Comparison of ENCODE assay signal across 18 cellular contexts in genomic region chr11:64757549-64758329, GRCh38. TPM values are rescaled to one million over a fixed set of nuclear protein-coding genes. Genes with fewer than 3 reads are reported as not detected.
DNase-seq lines count a peak whose midpoint lies in the region; ATAC-seq and TF ChIP-seq lines count a peak whose summit lies in the region.
"Had no signal": no experiment of that assay in that cellular context is flagged by ENCODE, and none has a peak within 500 bp of the region (broad histone marks: within the 10 kb centered on the region; RNA-seq: fewer than 3 reads in every experiment).

No MANE protein-coding gene starts in this region.

- H3K4me3 ChIP-seq in psoas muscle (peak overlapping the region; percentile 74), foreskin fibroblast (ENCODE audit: low read depth in 1 of 2, low read length in 2 of 2) (no peak overlapping the region)
- H3K4me3 ChIP-seq: left lung, smooth muscle cell had no signal

- intact Hi-C loops in psoas muscle (cut with DNase I): no loop called here

- peaks cover 78% of the 10 kb centered on the region for H3K4me1 ChIP-seq in psoas muscle

- peaks cover 0 to 59% of the 10 kb centered on the region in 2 donors for H3K36me3 ChIP-seq in psoas muscle (ENCODE audit: insufficient read depth in 1 of 2, low read depth in 1 of 2)

- peak overlapping the region in 2 of 3 donors; percentile 63 to 72 for H3K27ac Mint-ChIP-seq in IgD-negative memory B cell
- no peak overlapping the region for H3K27ac Mint-ChIP-seq in glutamatergic neuron (ENCODE audit: unreplicated experiment)

- no peak for ATAC-seq in psoas muscle
- ATAC-seq: left lung had no signal

- peaks cover 3% of the 10 kb centered on the region for H3K27me3 Mint-ChIP-seq in IgD-negative memory B cell
- peaks cover 10% of the 10 kb centered on the region for H3K27me3 Mint-ChIP-seq in glutamatergic neuron (ENCODE audit: unreplicated experiment)

- H3K27ac ChIP-seq in psoas muscle: peak overlapping the region; percentile 85
- H3K27ac ChIP-seq: C4-2B, left lung, parathyroid adenoma had no signal

- H3K36me3 Mint-ChIP-seq in IgD-negative memory B cell (peaks cover 2% of the 10 kb centered on the region), glutamatergic neuron (ENCODE audit: unreplicated experiment) (no peaks in the 10 kb centered on the region)

- 43 to 65% (median 50%) methylated on average over 19 of the region's 19 CpGs for WGBS in psoas muscle, 3 donors

- no peaks in the 10 kb centered on the region for H3K27me3 ChIP-seq in psoas muscle (ENCODE audit: insufficient read depth in 3 of 3, low read length in 2 of 3)
- H3K27me3 ChIP-seq: left lung had no signal

- TF ChIP-seq CTCF in glutamatergic neuron (IDR thresholded peaks at IDR 0.05; ENCODE audit: partially characterized antibody, unreplicated experiment): no peak
- no peak for TF ChIP-seq CTCF in psoas muscle (IDR thresholded peaks at IDR 0.05)
- TF ChIP-seq CTCF in foreskin fibroblast (IDR thresholded peaks at IDR 0.05; ENCODE audit: low read depth, low read length): no peak

- H3K9me3 ChIP-seq in psoas muscle: no peaks in the 10 kb centered on the region
- H3K9me3 ChIP-seq: left lung had no signal

- H3K4me3 Mint-ChIP-seq in IgD-negative memory B cell (peak overlapping the region in 2 of 4 donors; percentile 55 to 60), glutamatergic neuron (ENCODE audit: unreplicated experiment) (peak overlapping the region; percentile 34)

- peak; percentile 23 for DNase-seq in activated CD4-positive, CD25-positive, alpha-beta regulatory T cell treated with anti-CD3 and anti-CD28 coated beads, Interleukin-2, amount 50 U/mL, for 72 hours
- DNase-seq in activated CD4-positive, CD25-positive, alpha-beta regulatory T cell (lab: John Stamatoyannopoulos, UW): no peak
- DNase-seq in glutamatergic neuron: no peak
- DNase-seq in psoas muscle: peak in 1 of 2 donors; percentile 50
- DNase-seq in NCI-H2081 (lab: John Stamatoyannopoulos, UW): no peak
- no peak for DNase-seq in foreskin fibroblast
- no peak for DNase-seq in COR-L47 (lab: John Stamatoyannopoulos, UW)
- DNase-seq: activated CD4-positive, alpha-beta T cell treated with anti-CD3 and anti-CD28 coated beads, Interleukin-2, amount 50 U/mL, for 4 hours; amygdala; NCI-H1436; NCI-H2171 treated with DMSO at 0.1 percent for 48 hours; stimulated activated naive CD4-positive, alpha-beta T cell had no signal

- no peaks in the 10 kb centered on the region for H3K9me3 Mint-ChIP-seq in IgD-negative memory B cell
- peaks cover 6% of the 10 kb centered on the region for H3K9me3 Mint-ChIP-seq in glutamatergic neuron (ENCODE audit: unreplicated experiment)

- H3K4me1 Mint-ChIP-seq in IgD-negative memory B cell (peaks cover 14 to 30% (median 17%) of the 10 kb centered on the region in 3 donors), glutamatergic neuron (ENCODE audit: low read depth, unreplicated experiment) (peaks cover 10% of the 10 kb centered on the region)

RNA-seq across cellular contexts. Expression of gene PYGM, which starts 2.0 kb away (rescaled TPM):
- 2.0 TPM for polyA plus RNA-seq in IgD-negative memory B cell
- total RNA-seq in glutamatergic neuron (ENCODE audit: unreplicated experiment): 5.5 TPM
- total RNA-seq in psoas muscle: 1,000 to 10,000 TPM; 1,536 to 2,203 (median 1,794) TPM
- polyA plus RNA-seq in psoas muscle: 1,000 to 10,000 TPM in 2 of 3 donors, 100 to 1,000 TPM in 1; 511 to 1,840 (median 1,729) TPM

RNA-seq across cellular contexts. Expression of gene RASGRP2, which starts 13.8 kb away (rescaled TPM):
- polyA plus RNA-seq in IgD-negative memory B cell (350 TPM), psoas muscle (10 to 100 TPM in 1 of 3 donors, 1 to 10 TPM in 2; 6.5 to 14.7 (median 9.1) TPM)
- total RNA-seq in glutamatergic neuron (ENCODE audit: unreplicated experiment) (2.9 TPM), psoas muscle (1 to 10 TPM; 2.6 to 8.6 (median 6.0) TPM)
- total RNA-seq: HT-29 had no signal

RNA-seq across cellular contexts. Expression of gene SF1, which starts 20.6 kb away (rescaled TPM):
- polyA plus RNA-seq in IgD-negative memory B cell (170 TPM), psoas muscle (10 to 100 TPM; 56.2 to 89.6 (median 65.4) TPM)
- total RNA-seq in glutamatergic neuron (ENCODE audit: unreplicated experiment) (415 TPM), psoas muscle (100 to 1,000 TPM; 150 to 210 (median 184) TPM)

RNA-seq across cellular contexts. Expression of gene NRXN2, which starts 34.7 kb away (rescaled TPM):
- polyA plus RNA-seq in IgD-negative memory B cell (not detected), psoas muscle (1 to 10 TPM in 1 of 3 donors, under 1 TPM in 2; 0.44 to 1.9 (median 0.60) TPM)
- total RNA-seq in glutamatergic neuron (ENCODE audit: unreplicated experiment) (50.4 TPM), psoas muscle (1 to 10 TPM; 1.4 to 5.2 (median 3.5) TPM)
- total RNA-seq: HT-29 had no signal

RNA-seq across cellular contexts. Expression of gene MAP4K2, which starts 45.3 kb away (rescaled TPM):
- polyA plus RNA-seq in IgD-negative memory B cell (68.1 TPM), psoas muscle (1 to 10 TPM; 4.5 to 6.1 (median 5.6) TPM)
- total RNA-seq in glutamatergic neuron (ENCODE audit: unreplicated experiment) (15.9 TPM), psoas muscle (1 to 10 TPM; 3.0 to 6.7 (median 4.0) TPM)

Comparison
In these comparisons a context has a peak if more than half of its experiments do, and no peak if none do; other contexts are left out.
1. RNA of gene PYGM, which starts 2.0 kb away (total RNA-seq): 1,536 to 2,203 TPM in psoas muscle; 5.5 TPM in glutamatergic neuron (single experiment); every median in the first group is over 100 times any median in the second.